ENCODE assay signal across 1 cellular context in the genomic region with DNA sequence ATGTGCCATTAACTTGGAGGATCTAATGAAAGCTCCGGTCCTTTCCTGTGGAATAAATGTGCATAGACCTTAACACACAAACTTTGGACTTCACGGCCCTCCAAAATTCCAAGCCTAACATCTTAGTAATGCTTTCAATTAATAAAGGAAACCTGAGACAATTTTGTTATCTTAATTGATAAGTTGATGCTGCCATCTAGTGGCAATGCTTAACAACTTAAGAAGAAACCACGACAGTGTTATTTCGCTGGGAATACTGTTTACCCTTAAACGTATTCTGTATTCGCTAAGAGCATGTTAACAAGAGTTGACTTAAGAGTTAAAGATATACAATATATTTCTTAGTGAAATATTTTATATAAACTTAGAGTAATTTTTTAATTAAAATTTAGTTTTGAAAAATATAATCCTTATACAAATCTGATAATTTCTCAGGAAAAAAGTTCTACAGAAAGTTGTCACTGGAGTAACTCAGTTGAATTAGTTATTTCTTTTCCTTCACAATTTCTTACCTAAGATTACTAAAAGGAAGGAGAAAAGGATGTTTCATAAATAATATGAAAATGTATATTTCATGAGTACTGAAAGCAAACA.
TF ChIP-seq lines count a peak whose summit lies in the region.

No MANE protein-coding gene starts in this region.

TF ChIP-seq in liver, 16 proteins besides CTCF, POLR2A, EP300 and RAD21 (continued from another document):
- TF ChIP-seq, protein P1, sequence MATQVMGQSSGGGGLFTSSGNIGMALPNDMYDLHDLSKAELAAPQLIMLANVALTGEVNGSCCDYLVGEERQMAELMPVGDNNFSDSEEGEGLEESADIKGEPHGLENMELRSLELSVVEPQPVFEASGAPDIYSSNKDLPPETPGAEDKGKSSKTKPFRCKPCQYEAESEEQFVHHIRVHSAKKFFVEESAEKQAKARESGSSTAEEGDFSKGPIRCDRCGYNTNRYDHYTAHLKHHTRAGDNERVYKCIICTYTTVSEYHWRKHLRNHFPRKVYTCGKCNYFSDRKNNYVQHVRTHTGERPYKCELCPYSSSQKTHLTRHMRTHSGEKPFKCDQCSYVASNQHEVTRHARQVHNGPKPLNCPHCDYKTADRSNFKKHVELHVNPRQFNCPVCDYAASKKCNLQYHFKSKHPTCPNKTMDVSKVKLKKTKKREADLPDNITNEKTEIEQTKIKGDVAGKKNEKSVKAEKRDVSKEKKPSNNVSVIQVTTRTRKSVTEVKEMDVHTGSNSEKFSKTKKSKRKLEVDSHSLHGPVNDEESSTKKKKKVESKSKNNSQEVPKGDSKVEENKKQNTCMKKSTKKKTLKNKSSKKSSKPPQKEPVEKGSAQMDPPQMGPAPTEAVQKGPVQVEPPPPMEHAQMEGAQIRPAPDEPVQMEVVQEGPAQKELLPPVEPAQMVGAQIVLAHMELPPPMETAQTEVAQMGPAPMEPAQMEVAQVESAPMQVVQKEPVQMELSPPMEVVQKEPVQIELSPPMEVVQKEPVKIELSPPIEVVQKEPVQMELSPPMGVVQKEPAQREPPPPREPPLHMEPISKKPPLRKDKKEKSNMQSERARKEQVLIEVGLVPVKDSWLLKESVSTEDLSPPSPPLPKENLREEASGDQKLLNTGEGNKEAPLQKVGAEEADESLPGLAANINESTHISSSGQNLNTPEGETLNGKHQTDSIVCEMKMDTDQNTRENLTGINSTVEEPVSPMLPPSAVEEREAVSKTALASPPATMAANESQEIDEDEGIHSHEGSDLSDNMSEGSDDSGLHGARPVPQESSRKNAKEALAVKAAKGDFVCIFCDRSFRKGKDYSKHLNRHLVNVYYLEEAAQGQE (IDR thresholded peaks at IDR 0.05) = no peak
- TF ChIP-seq FOXA1 (IDR thresholded peaks at IDR 0.05) = no peak
- TF ChIP-seq JUND (IDR thresholded peaks at IDR 0.05) = no peak
- TF ChIP-seq HNF4A (conservative IDR thresholded peaks at IDR 0.05) = no peak
- no peak for TF ChIP-seq YY1 (IDR thresholded peaks at IDR 0.05)
- TF ChIP-seq EGR1 (IDR thresholded peaks at IDR 0.05; ENCODE audit: low read depth in 2 of 2) = no peak
- no peak for TF ChIP-seq FOXA2 (IDR thresholded peaks at IDR 0.05)
TF ChIP-seq in liver: peak in this region for 0.
